Comparison of ENCODE assay signal across 16 cellular contexts in genomic region chr4:42646999-42647541, GRCh38.
"Had no signal": no experiment of that assay in that cellular context is flagged by ENCODE, and none has a peak within 500 bp of the region (broad histone marks: within the 10 kb centered on the region; RNA-seq: fewer than 3 reads in every experiment).

No MANE protein-coding gene starts in this region.

- ATAC-seq: left colon had no signal

- H3K36me3 ChIP-seq: brain microvascular endothelial cell, stomach, vagina had no signal

- H3K27me3 Mint-ChIP-seq: activated CD4-positive, alpha-beta memory T cell treated with anti-CD3 and anti-CD28 coated beads for 36 hours; activated naive CD8-positive, alpha-beta T cell treated with anti-CD3 and anti-CD28 coated beads for 36 hours; dendritic cell treated with granulocyte-macrophage colony-stimulating factor and Interleukin-4, amounts not matched to agents 40 ng/mL and 50 ng/mL, for 4 days; naive B cell had no signal

- H3K27ac ChIP-seq: brain microvascular endothelial cell, stomach, vagina had no signal

- H3K4me3 Mint-ChIP-seq: activated CD4-positive, alpha-beta memory T cell treated with anti-CD3 and anti-CD28 coated beads for 36 hours; activated naive CD8-positive, alpha-beta T cell treated with anti-CD3 and anti-CD28 coated beads for 36 hours; dendritic cell treated with granulocyte-macrophage colony-stimulating factor and Interleukin-4, amounts not matched to agents 40 ng/mL and 50 ng/mL, for 4 days; endodermal cell had no signal

- H3K27ac Mint-ChIP-seq: activated CD4-positive, alpha-beta memory T cell treated with anti-CD3 and anti-CD28 coated beads for 36 hours; activated naive CD8-positive, alpha-beta T cell treated with anti-CD3 and anti-CD28 coated beads for 36 hours; dendritic cell treated with granulocyte-macrophage colony-stimulating factor and Interleukin-4, amounts not matched to agents 40 ng/mL and 50 ng/mL, for 4 days; endodermal cell had no signal

- H3K4me1 ChIP-seq: vagina had no signal

- H3K9me3 ChIP-seq: stomach, vagina had no signal

- DNase-seq: activated CD4-positive, alpha-beta memory T cell treated with anti-CD3 and anti-CD28 coated beads for 36 hours; activated gamma-delta T cell treated with Interleukin-2 at 50 U/mL for 16 hours; activated naive CD8-positive, alpha-beta T cell treated with anti-CD3 and anti-CD28 coated beads for 36 hours; activated T-cell treated with anti-CD3 and anti-CD28 coated beads, Interleukin-2, amount 50 U/mL, for 48 hours; brain microvascular endothelial cell; cerebellar nuclear complex; endodermal cell; glutamatergic neuron; left colon; naive B cell; stimulated activated CD4-positive, alpha-beta T cell treated with anti-CD3 and anti-CD28 coated beads, Interleukin-4, amount 100 ng/mL, for 1 hour; stomach; T-helper 9 cell had no signal

- H3K27me3 ChIP-seq: brain microvascular endothelial cell, stomach, vagina had no signal

- H3K4me3 ChIP-seq: lung, stomach, vagina had no signal
